In the genomic region with DNA sequence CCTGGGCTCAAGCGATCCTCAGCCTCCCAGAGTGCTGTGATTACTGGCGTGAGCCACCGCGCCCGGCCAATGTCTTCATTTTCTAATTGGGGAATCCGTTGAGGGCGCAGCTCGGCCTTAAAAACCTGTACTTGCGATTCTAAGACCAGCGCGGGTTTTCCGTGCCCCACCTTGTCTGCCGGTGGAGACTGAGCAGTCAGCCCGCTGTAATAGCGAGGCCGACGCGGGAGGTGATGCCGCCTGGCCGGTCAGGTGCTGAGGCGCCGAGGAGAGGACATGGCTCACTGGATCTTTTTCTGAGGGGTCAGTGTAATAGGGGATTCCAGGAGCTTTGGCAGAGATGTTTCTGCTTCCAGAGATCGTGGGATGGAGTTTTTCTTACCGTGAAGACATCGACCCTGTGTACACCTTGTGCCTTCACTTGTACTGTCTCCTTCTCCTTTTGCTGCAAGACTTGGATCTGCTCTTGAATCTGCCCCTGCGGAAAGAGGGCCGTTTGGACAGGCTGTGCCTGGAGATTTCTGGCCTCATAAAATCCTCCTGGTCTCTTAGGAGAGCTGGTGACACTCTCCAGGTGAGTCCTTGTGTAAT, we compare ENCODE assay signal across 1 cellular context.
A peak's percentile ranks its signal among the peaks of the same experiment; 100 is the strongest.
TF ChIP-seq lines count a peak whose summit lies in the region.

No MANE protein-coding gene starts in this region.

TF ChIP-seq in GM12878, 131 proteins besides CTCF, POLR2A, EP300 and RAD21:
- TF ChIP-seq BHLHE40 (IDR thresholded peaks at IDR 0.05; ENCODE audit: borderline replicate concordance in 1 of 2, low read depth in 2 of 2, low read length in 1 of 2) = peak in 1 of 2 experiments; percentile 16; a peak in 1 of 4 replicates
- 0 out of 2 replicates have a peak, but pooled peaks have one; percentile 18 for TF ChIP-seq HDGF (IDR thresholded peaks at IDR 0.05)
- TF ChIP-seq ZBED1 (IDR thresholded peaks at IDR 0.05; ENCODE audit: borderline replicate concordance) = no peak
- TF ChIP-seq, protein P1, sequence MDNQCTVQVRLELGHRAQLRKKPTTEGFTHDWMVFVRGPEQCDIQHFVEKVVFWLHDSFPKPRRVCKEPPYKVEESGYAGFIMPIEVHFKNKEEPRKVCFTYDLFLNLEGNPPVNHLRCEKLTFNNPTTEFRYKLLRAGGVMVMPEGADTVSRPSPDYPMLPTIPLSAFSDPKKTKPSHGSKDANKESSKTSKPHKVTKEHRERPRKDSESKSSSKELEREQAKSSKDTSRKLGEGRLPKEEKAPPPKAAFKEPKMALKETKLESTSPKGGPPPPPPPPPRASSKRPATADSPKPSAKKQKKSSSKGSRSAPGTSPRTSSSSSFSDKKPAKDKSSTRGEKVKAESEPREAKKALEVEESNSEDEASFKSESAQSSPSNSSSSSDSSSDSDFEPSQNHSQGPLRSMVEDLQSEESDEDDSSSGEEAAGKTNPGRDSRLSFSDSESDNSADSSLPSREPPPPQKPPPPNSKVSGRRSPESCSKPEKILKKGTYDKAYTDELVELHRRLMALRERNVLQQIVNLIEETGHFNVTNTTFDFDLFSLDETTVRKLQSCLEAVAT (IDR thresholded peaks at IDR 0.05) = peak; percentile 57; the same call in 1 of the 2 replicates
